Comparison of ENCODE assay signal across 11 cellular contexts in the genomic region with DNA sequence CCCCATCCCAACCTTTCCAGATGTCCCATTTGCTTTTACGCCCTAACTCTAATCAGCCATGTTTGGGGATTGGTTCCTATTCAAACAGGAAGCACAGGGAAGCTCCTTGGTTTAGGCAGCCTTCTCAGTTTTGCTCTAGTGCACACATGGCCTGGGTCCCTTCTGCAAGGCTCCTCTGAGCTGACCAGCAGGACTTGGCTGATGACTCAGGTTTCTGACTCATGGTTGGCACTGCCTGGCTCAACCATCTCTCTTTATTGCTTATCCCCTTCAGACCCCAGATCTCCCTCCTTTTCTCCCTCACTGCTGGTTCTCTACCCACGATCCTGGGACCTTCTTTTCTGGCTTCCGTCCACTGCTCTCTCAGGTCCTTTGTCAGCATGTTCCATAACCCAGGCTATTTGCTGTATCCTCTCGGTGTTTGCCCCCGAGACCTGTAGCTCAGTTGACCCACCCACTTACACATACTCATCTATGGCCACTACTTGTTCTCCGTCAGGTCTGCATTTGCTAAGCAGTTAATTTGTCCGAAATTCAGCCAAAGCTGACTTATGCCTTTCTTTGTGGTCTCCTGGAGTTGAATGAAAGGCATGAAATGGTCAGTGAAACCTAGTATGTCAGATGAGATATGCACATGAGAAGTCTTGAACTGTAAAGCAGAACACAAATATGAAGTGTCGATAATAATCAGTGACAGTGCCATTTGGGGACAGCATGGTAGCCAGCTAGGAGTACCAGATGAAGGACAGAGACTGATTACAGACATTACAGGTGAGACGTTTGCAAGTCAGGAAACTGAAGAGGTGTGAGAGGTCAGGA.
A peak's percentile ranks its signal among the peaks of the same experiment; 100 is the strongest.
DNase-seq lines count a peak whose midpoint lies in the region; ATAC-seq, FAIRE-seq and TF ChIP-seq lines count a peak whose summit lies in the region.
"Had no signal": no experiment of that assay in that cellular context is flagged by ENCODE, and none has a peak within 500 bp of the region (broad histone marks: within the 10 kb centered on the region; RNA-seq: fewer than 3 reads in every experiment).

No MANE protein-coding gene starts in this region.

- SMC1A ChIA-PET in GM12878 (lab: Charles Lee; ENCODE audit: uncharacterized antibody, unreplicated experiment), result no interaction called here

- H3K27me3 ChIP-seq in GM12878 (replicated peaks in 1 of 2; ENCODE audit: control insufficient read depth in 2 of 2, insufficient read depth in 2 of 2, low read length in 1 of 2) (0 out of 4 replicates have a peak, but pooled peaks cover 0 to 1% of the 10 kb centered on the region in 2 experiments), mesenchymal stem cell (ENCODE audit: control insufficient read depth in 1 of 2, insufficient read depth in 1 of 2, low read length in 2 of 2) (no peaks in the 10 kb centered on the region)
- H3K27me3 ChIP-seq: sigmoid colon had no signal

- 49% methylated on average over 8 of the region's 9 CpGs for WGBS in GM12878 (ENCODE audit: insufficient coverage, insufficient replicate concordance, low lambda C conversion rate, missing lambda C conversion rate)
- 75% methylated on average over 9 of the region's 9 CpGs for WGBS in mesenchymal stem cell

- H3K14ac ChIP-seq in mesenchymal stem cell (ENCODE audit: low read length in 2 of 2), result no peak overlapping the region

- no peak overlapping the region for H2BK120ac ChIP-seq in mesenchymal stem cell (ENCODE audit: low read depth, low read length)

- no peak overlapping the region for H2AK5ac ChIP-seq in mesenchymal stem cell (ENCODE audit: low read length, severe bottlenecking)

- POLR2A ChIA-PET in GM12878 (lab: Charles Lee), result interaction anchor here (0.6 kb wide), 1 partner anchor 267 kb away, joined by 7 read pairs; no protein-coding TSS in a partner anchor

- no peak overlapping the region for H3K23ac ChIP-seq in mesenchymal stem cell (ENCODE audit: low read length in 2 of 2)

- intact Hi-C loops in Calu3 (cut with micrococcal nuclease; ENCODE audit: unreplicated experiment) (no loop called here), GM12878 (cut with micrococcal nuclease; ENCODE audit: unreplicated experiment) (no loop called here)

- H3K4ac ChIP-seq in mesenchymal stem cell (ENCODE audit: low read depth in 1 of 2, low read length in 2 of 2), result no peak overlapping the region

- H3K36me3 ChIP-seq in GM12878 (ENCODE audit: control insufficient read depth in 2 of 2, insufficient read depth in 2 of 2, low read length in 1 of 2), result no peaks in the 10 kb centered on the region
- H3K36me3 ChIP-seq in mesenchymal stem cell (ENCODE audit: control insufficient read depth in 1 of 2, insufficient read depth in 2 of 2, low read depth in 1 of 2, low read length in 2 of 2), result no peaks in the 10 kb centered on the region
- H3K36me3 ChIP-seq: sigmoid colon had no signal

- no peaks in the 10 kb centered on the region for H3K9me3 Mint-ChIP-seq in Calu3 (ENCODE audit: low read depth, unreplicated experiment)
- H3K9me3 Mint-ChIP-seq: activated naive CD8-positive, alpha-beta T cell treated with anti-CD3 and anti-CD28 coated beads, Interleukin-2, amount 10 ng/mL, durations not matched to agents 7 days and 5 days had no signal

- RAD21 ChIA-PET in GM12878 (lab: Charles Lee; ENCODE audit: unreplicated experiment), result interaction anchor here (2.0 kb wide), 1 partner anchor 16 kb away, joined by 5 read pairs; no protein-coding TSS in a partner anchor

- H3K4me3 ChIP-seq in GM12878, result no peak overlapping the region
- no peak overlapping the region for H3K4me3 ChIP-seq in mesenchymal stem cell (ENCODE audit: insufficient read depth in 1 of 2, low read depth in 1 of 2, low read length in 2 of 2)
- H3K4me3 ChIP-seq: sigmoid colon had no signal

- ATAC-seq in GM12878, result no peak

- no peak overlapping the region for H3K9ac ChIP-seq in GM12878 (ENCODE audit: control insufficient read depth, insufficient read depth, low read length)
- H3K9ac ChIP-seq in mesenchymal stem cell (ENCODE audit: low read length), result no peak overlapping the region

- CTCF ChIA-PET in Calu3 (lab: Charles Lee), result interaction anchor here (0.6 kb wide), 1 partner anchor 354 kb away, joined by 8 read pairs; the partner anchor contains the start of gene CCDC14
- CTCF ChIA-PET in GM12878 (lab: Yijun Ruan, JAX), result no interaction called here

- no peaks in the 10 kb centered on the region for H3K79me2 ChIP-seq in GM12878 (ENCODE audit: control insufficient read depth, insufficient read depth, low read length)

- no peaks in the 10 kb centered on the region for H3K36me3 Mint-ChIP-seq in Calu3 (ENCODE audit: insufficient read depth, unreplicated experiment)
- H3K36me3 Mint-ChIP-seq: activated naive CD8-positive, alpha-beta T cell treated with anti-CD3 and anti-CD28 coated beads, Interleukin-2, amount 10 ng/mL, durations not matched to agents 7 days and 5 days had no signal

- peaks cover 4% of the 10 kb centered on the region for H3K27me3 Mint-ChIP-seq in Calu3 (ENCODE audit: unreplicated experiment)

- no peak overlapping the region for H2BK5ac ChIP-seq in mesenchymal stem cell (ENCODE audit: low read depth, low read length, poor library complexity, severe bottlenecking)

- no peaks in the 10 kb centered on the region for H4K20me1 ChIP-seq in GM12878 (ENCODE audit: control insufficient read depth, insufficient read depth)

- H4K91ac ChIP-seq in mesenchymal stem cell (ENCODE audit: low read length), result no peak overlapping the region

- no peak overlapping the region for H3K4me3 Mint-ChIP-seq in Calu3 (ENCODE audit: low read depth, unreplicated experiment)
- H3K4me3 Mint-ChIP-seq: activated naive CD8-positive, alpha-beta T cell treated with anti-CD3 and anti-CD28 coated beads, Interleukin-2, amount 10 ng/mL, durations not matched to agents 7 days and 5 days had no signal

- no peaks in the 10 kb centered on the region for H3K9me3 ChIP-seq in GM12878 (replicated peaks; ENCODE audit: control insufficient read depth, insufficient read depth, low read length)
- no peaks in the 10 kb centered on the region for H3K9me3 ChIP-seq in mesenchymal stem cell (ENCODE audit: control insufficient read depth, low read length)
- H3K9me3 ChIP-seq: sigmoid colon had no signal

- no peak overlapping the region for H3K18ac ChIP-seq in mesenchymal stem cell (ENCODE audit: low read depth in 1 of 2, low read length in 2 of 2)

- H3K27ac ChIP-seq in GM12878 (ENCODE audit: control insufficient read depth, insufficient read depth) (no peak overlapping the region), mesenchymal stem cell (ENCODE audit: low read length, poor library complexity, severe bottlenecking) (no peak overlapping the region)
- H3K27ac ChIP-seq: sigmoid colon had no signal

- no peak overlapping the region for H3K4me2 ChIP-seq in GM12878 (ENCODE audit: control insufficient read depth, insufficient read depth)
- H3K4me2 ChIP-seq in mesenchymal stem cell (ENCODE audit: low read length, poor library complexity, severe bottlenecking), result no peak overlapping the region

- peak; percentile 30 for DNase-seq in Calu3
- DNase-seq in LHCN-M2 (ENCODE audit: low read depth), result peak; percentile 42
- DNase-seq in GM12878 (ENCODE audit: low read depth, low spot score), result no peak
- peak; percentile 18 for DNase-seq in mesenchymal stem cell
- DNase-seq in dedifferentiated amniotic fluid mesenchymal stem cell (ENCODE audit: extremely low spot score), result no peak
- no peak for DNase-seq in D341Med (ENCODE audit: low spot score)
- DNase-seq in stimulated activated CD4-positive, alpha-beta T cell treated with anti-CD3 and anti-CD28 coated beads, Interleukin-2, amount 100 ng/mL, for 24 hours, result no peak
- no peak for DNase-seq in NCI-H2196 treated with DMSO at 0.1 percent for 48 hours (lab: John Stamatoyannopoulos, UW; ENCODE audit: unreplicated experiment)
- DNase-seq: activated naive CD8-positive, alpha-beta T cell treated with anti-CD3 and anti-CD28 coated beads, Interleukin-2, amount 10 ng/mL, durations not matched to agents 7 days and 5 days; MM.1S; sigmoid colon had no signal

- no peak overlapping the region for H4K8ac ChIP-seq in mesenchymal stem cell (ENCODE audit: low read length)

- TF ChIP-seq RAD21 in GM12878 (IDR thresholded peaks at IDR 0.05; ENCODE audit: insufficient read depth, low read depth, low read length), result no peak

- TF ChIP-seq POLR2A in GM12878 (IDR thresholded peaks at IDR 0.05; ENCODE audit: low read depth, low read length), result no peak

- H3K27ac Mint-ChIP-seq in Calu3 (ENCODE audit: unreplicated experiment), result no peak overlapping the region
- H3K27ac Mint-ChIP-seq: activated naive CD8-positive, alpha-beta T cell treated with anti-CD3 and anti-CD28 coated beads, Interleukin-2, amount 10 ng/mL, durations not matched to agents 7 days and 5 days had no signal

- FAIRE-seq in GM12878 (lab: Jason Lieb, UNC), result no peak

- TF ChIP-seq EP300 in GM12878 (IDR thresholded peaks at IDR 0.05; ENCODE audit: borderline replicate concordance in 1 of 2, control insufficient read depth in 1 of 2, low read depth in 2 of 2, low read length in 2 of 2), result no peak

- H3K4me1 Mint-ChIP-seq in Calu3 (ENCODE audit: low read depth, unreplicated experiment), result peaks cover 8% of the 10 kb centered on the region
- H3K4me1 Mint-ChIP-seq: activated naive CD8-positive, alpha-beta T cell treated with anti-CD3 and anti-CD28 coated beads, Interleukin-2, amount 10 ng/mL, durations not matched to agents 7 days and 5 days had no signal

- BruUV-seq in Calu3 (replicated peaks; lab: Mats Ljungman, UMichigan), result no TSS peak
- BruUV-seq in GM12878 (replicated peaks; lab: Mats Ljungman, UMichigan), result no TSS peak

- in situ Hi-C loops in GM12878 (cut with MboI), result no loop called here

- no peaks in the 10 kb centered on the region for H3K79me1 ChIP-seq in mesenchymal stem cell (replicated peaks; ENCODE audit: low read length, poor library complexity, severe bottlenecking)

- TF ChIP-seq CTCF in Calu3 (IDR thresholded peaks at IDR 0.05; ENCODE audit: unreplicated experiment), result no peak
- no peak for TF ChIP-seq CTCF in GM12878 (IDR thresholded peaks at IDR 0.05 in 2 of 3, conservative IDR thresholded peaks at IDR 0.05 in 1 of 3; ENCODE audit: control insufficient read depth in 2 of 3, extremely low read depth in 1 of 3, insufficient read depth in 1 of 3, low read depth in 3 of 3, low read length in 3 of 3)

- no peak overlapping the region for H2AFZ ChIP-seq in GM12878 (ENCODE audit: control insufficient read depth, low read depth, low read length)
- H2AFZ ChIP-seq in mesenchymal stem cell (ENCODE audit: low read depth, low read length), result no peak overlapping the region

- H3K4me1 ChIP-seq in GM12878 (ENCODE audit: control insufficient read depth, insufficient read depth, low read length) (no peaks in the 10 kb centered on the region), mesenchymal stem cell (ENCODE audit: control insufficient read depth, insufficient read depth, low read depth, low read length) (peaks cover 6% of the 10 kb centered on the region)
- H3K4me1 ChIP-seq: sigmoid colon had no signal

- H2BK15ac ChIP-seq in mesenchymal stem cell (ENCODE audit: low read depth, poor library complexity, severe bottlenecking), result no peak overlapping the region

- H2BK12ac ChIP-seq in mesenchymal stem cell (ENCODE audit: low read length in 2 of 2), result no peak overlapping the region

Comparison
In these comparisons a context has a peak if more than half of its experiments do, and no peak if none do; other contexts are left out.
1. DNase-seq: peak in Calu3 (single experiment), LHCN-M2 (single experiment) and mesenchymal stem cell (single experiment); none in GM12878 (single experiment), dedifferentiated amniotic fluid mesenchymal stem cell (single experiment), D341Med (single experiment), stimulated activated CD4-positive, alpha-beta T cell treated with anti-CD3 and anti-CD28 coated beads, Interleukin-2, amount 100 ng/mL, for 24 hours (0 of 2) and NCI-H2196 treated with DMSO at 0.1 percent for 48 hours (single experiment).